ENCODE assay signal across 8 cellular contexts in genomic region chr6:193773-194310, GRCh38.
A peak's percentile ranks its signal among the peaks of the same experiment; 100 is the strongest.
DNase-seq lines count a peak whose midpoint lies in the region; ATAC-seq and FAIRE-seq lines count a peak whose summit lies in the region.

No MANE protein-coding gene starts in this region.

- ATAC-seq in GM18511 (IDR thresholded peaks at IDR 0.05; ENCODE audit: unreplicated experiment) (peak; percentile 47), HG03159 (IDR thresholded peaks at IDR 0.05; ENCODE audit: unreplicated experiment) (peak; percentile 47)

- FAIRE-seq in HTR-8/SVneo (lab: Jason Lieb, UNC): no peak

- DNase-seq in activated CD8-positive, alpha-beta memory T cell treated with anti-CD3 and anti-CD28 coated beads, Interleukin-2, amount 50 U/mL, for 48 hours: peak; percentile 57
- peak; percentile 30 to 55 for DNase-seq in stimulated activated CD4-positive, alpha-beta T cell treated with anti-CD3 and anti-CD28 coated beads, Interleukin-2, amount 100 ng/mL, for 24 hours
- DNase-seq in NCI-H1048 (lab: John Stamatoyannopoulos, UW): no peak
- no peak for DNase-seq in HTR-8/SVneo (ENCODE audit: insufficient read length, low spot score)
- no peak for DNase-seq in NCI-H510A (lab: John Stamatoyannopoulos, UW)
- DNase-seq in kidney tubule cell (ENCODE audit: low spot score): no peak

Comparison
In these comparisons a context has a peak if more than half of its experiments do, and no peak if none do; other contexts are left out.
1. DNase-seq: peak in activated CD8-positive, alpha-beta memory T cell treated with anti-CD3 and anti-CD28 coated beads, Interleukin-2, amount 50 U/mL, for 48 hours (single experiment) and stimulated activated CD4-positive, alpha-beta T cell treated with anti-CD3 and anti-CD28 coated beads, Interleukin-2, amount 100 ng/mL, for 24 hours (2 of 2); none in NCI-H1048 (single experiment), HTR-8/SVneo (single experiment), NCI-H510A (single experiment) and kidney tubule cell (single experiment).